9 cellular contexts compared by ENCODE assay signal in the genomic region with DNA sequence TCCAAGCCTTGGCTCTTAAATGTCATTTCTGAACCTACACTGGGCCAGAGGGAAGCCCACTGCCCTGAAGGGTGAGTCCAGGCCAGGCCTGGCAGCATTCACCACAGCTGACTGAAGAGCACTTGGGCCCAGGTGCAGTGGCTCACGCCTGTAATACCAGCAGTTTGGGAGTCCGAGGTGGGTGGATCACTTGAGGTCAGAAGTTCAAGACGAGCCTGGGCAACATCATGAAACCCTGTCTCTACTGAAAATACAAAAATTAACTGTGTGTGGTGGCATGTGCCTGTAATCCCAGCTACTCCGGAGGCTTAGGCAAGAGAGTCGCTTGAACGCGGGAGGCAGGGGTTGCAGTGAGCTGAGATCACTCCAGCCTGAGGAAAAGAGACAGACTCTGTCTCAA. TPM values are rescaled to one million over a fixed set of nuclear protein-coding genes. Genes with fewer than 3 reads are reported as not detected.
"Had no signal": no experiment of that assay in that cellular context is flagged by ENCODE, and none has a peak within 500 bp of the region (broad histone marks: within the 10 kb centered on the region; RNA-seq: fewer than 3 reads in every experiment).

No MANE protein-coding gene starts in this region.

- H3K4me2 ChIP-seq: GM23338 had no signal

- H3K27ac Mint-ChIP-seq: GM23338, H9 had no signal

- H3K4me3 ChIP-seq: GM23338, K562 had no signal

- DNase-seq: H9, HCEC 1CT, IMR-90 had no signal

- H3K4me3 Mint-ChIP-seq: GM23338, H9 had no signal

- ATAC-seq: K562 had no signal

- FAIRE-seq: H1, H54, HTR-8/SVneo, K562 had no signal

RNA-seq across cellular contexts. Expression of a gene that starts 5.1 kb away (rescaled TPM):
- total RNA-seq: H9, HT-29, K562 had no signal
- polyA plus RNA-seq: GM23338, K562 had no signal
